8 cellular contexts compared by ENCODE assay signal in the genomic region with DNA sequence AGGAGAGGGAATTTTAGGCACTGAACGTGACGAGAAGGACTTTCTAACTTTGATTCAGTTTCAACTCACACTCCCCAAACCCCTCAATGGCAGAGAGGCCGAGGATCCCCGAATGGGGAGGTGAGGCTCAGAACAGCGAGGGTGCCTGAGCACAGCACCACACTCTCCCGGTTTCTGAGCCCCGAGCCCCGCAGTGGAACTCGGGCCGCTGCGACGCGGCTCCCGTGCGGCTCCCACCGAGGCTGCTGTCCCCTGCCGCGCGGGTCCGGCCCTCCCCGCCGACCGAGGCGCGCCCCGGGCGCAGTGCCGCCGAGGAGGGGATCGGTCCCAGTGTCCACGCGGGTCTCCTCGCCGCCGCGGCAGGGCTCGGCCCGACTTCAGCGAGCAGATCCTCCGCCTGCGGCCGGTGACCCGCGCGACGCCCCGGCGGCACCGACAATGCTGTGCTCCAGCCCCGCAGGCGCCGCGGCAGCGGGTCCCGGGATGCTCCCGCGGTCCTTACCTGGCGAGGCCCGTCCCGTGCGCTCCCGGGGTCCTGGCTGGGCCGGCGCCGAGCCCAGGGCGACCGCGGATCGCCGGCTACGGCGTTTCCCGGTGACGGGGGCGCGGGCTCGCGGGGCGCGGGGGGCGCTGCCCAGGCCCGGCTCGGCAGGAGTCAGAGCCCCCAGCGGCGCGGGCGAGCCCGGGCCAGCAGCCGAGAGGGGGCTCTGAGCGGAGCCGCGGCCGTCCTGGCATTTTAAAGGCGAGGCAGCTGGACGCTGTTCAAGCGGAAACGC. TPM values are rescaled to one million over a fixed set of nuclear protein-coding genes. Genes with fewer than 3 reads are reported as not detected.
DNase-seq lines count a peak whose midpoint lies in the region; ATAC-seq and TF ChIP-seq lines count a peak whose summit lies in the region.

A gene (minus strand): TSS at position 709 of the 776 bp plus-strand sequence. CDS start 50,264 bp downstream, outside the sequence.

- POLR2A ChIA-PET in SK-N-SH (lab: Yijun Ruan, JAX) = no interaction called here

- H3K9me3 ChIP-seq in SK-N-SH = no peaks in the 10 kb centered on the region
- no peaks in the 10 kb centered on the region for H3K9me3 ChIP-seq in prostate gland

- H3K4me1 ChIP-seq in SK-N-SH (ENCODE audit: control insufficient read depth in 1 of 2, insufficient read depth in 2 of 2, low read depth in 1 of 2, low read length in 1 of 2) (peaks cover 0 to 3% of the 10 kb centered on the region in 2 experiments; a peak in 1 of 4 replicates), prostate gland (replicated peaks) (peaks cover 4% of the 10 kb centered on the region)

- peak within 1 kb of the TSS; percentile 39 to 46; a peak in 3 of 4 replicates for H3K4me3 ChIP-seq in SK-N-SH (ENCODE audit: low read depth in 2 of 2, low read length in 1 of 2)
- peak within 1 kb of the TSS; percentile 28 to 45 for H3K4me3 ChIP-seq in prostate gland

- intact Hi-C loops in left cardiac atrium (cut with DNase I) (no loop called here), prostate gland (cut with DNase I) (no loop called here), posterior vena cava (cut with DNase I) (no loop called here)

- no peak within 1 kb of the TSS for H2AFZ ChIP-seq in SK-N-SH (ENCODE audit: low read depth)

- H3K27ac ChIP-seq in SK-N-SH (ENCODE audit: low read depth in 2 of 2, low read length in 1 of 2) (no peak within 1 kb of the TSS), prostate gland (no peak within 1 kb of the TSS)

- no peaks in the 10 kb centered on the region for H3K36me3 ChIP-seq in SK-N-SH (replicated peaks in 1 of 2; ENCODE audit: control insufficient read depth in 1 of 2, insufficient read depth in 2 of 2, low read length in 1 of 2)
- no peaks in the 10 kb centered on the region for H3K36me3 ChIP-seq in prostate gland

- no peak for TF ChIP-seq EP300 in SK-N-SH (IDR thresholded peaks at IDR 0.05; ENCODE audit: borderline replicate concordance in 1 of 2, low read depth in 1 of 2, low read length in 1 of 2)

- TF ChIP-seq CTCF in SK-N-SH (IDR thresholded peaks at IDR 0.05) (no peak), prostate gland (IDR thresholded peaks at IDR 0.05) (no peak)

- 6% methylated on average over 9 of the region's 97 CpGs for WGBS in SK-N-SH (ENCODE audit: low lambda C conversion rate)
- WGBS in prostate gland = 2% methylated on average over 66 of the region's 97 CpGs

- peak; percentile 42 to 70 for ATAC-seq in left cardiac atrium
- no peak for ATAC-seq in GM18505 (IDR thresholded peaks at IDR 0.05; ENCODE audit: unreplicated experiment)

- peak within 1 kb of the TSS; percentile 67 for H3K4me2 ChIP-seq in SK-N-SH

- no peak for TF ChIP-seq RAD21 in SK-N-SH (IDR thresholded peaks at IDR 0.05; ENCODE audit: low read length)

- H3K9ac ChIP-seq in SK-N-SH = no peak within 1 kb of the TSS

- no peaks in the 10 kb centered on the region for H4K20me1 ChIP-seq in SK-N-SH (ENCODE audit: insufficient read depth)

- H3K79me2 ChIP-seq in SK-N-SH (ENCODE audit: insufficient read depth) = no peaks in the 10 kb centered on the region

- H3K27me3 ChIP-seq in SK-N-SH (ENCODE audit: insufficient read depth) = peaks cover 55% of the 10 kb centered on the region; the same call in 1 of the 2 replicates
- no peaks in the 10 kb centered on the region for H3K27me3 ChIP-seq in prostate gland (replicated peaks; ENCODE audit: insufficient read depth)

- DNase-seq in D341Med (ENCODE audit: low spot score) (peak; percentile 66), SK-N-SH (peak; percentile 75), left cardiac atrium (no peak), prostate gland (ENCODE audit: low spot score) (no peak), posterior vena cava (ENCODE audit: low spot score) (no peak)
- DNase-seq in activated effector memory CD4-positive, alpha-beta T cell treated with Interleukin-2 at 50 U/mL for 16 hours = no peak
- DNase-seq in activated CD8-positive, alpha-beta memory T cell treated with anti-CD3 and anti-CD28 coated beads for 24 hours = no peak

- H3K9me2 ChIP-seq in SK-N-SH = no peaks in the 10 kb centered on the region

- CTCF ChIA-PET in SK-N-SH (lab: Yijun Ruan, JAX) = interaction anchor here (1.0 to 1.9 kb wide), 3 partner anchors 10 to 12 kb away, joined by 3 to 7 read pairs (median 4); no protein-coding TSS in a partner anchor

- TF ChIP-seq POLR2A in prostate gland (IDR thresholded peaks at IDR 0.05) = no peak
- no peak for TF ChIP-seq POLR2A in GM18505 (IDR thresholded peaks at IDR 0.05; ENCODE audit: borderline replicate concordance, extremely low read depth, insufficient read depth, insufficient read length)

- H3F3A ChIP-seq in SK-N-SH (replicated peaks; ENCODE audit: insufficient read depth) = no peaks in the 10 kb centered on the region

TF ChIP-seq in SK-N-SH, 30 proteins besides CTCF, POLR2A, EP300 and RAD21:
- TF ChIP-seq RCOR1 (IDR thresholded peaks at IDR 0.05; ENCODE audit: low read length) = no peak
- peak; percentile 48; the same call in 1 of the 2 replicates for TF ChIP-seq EZH2phosphoT487 (IDR thresholded peaks at IDR 0.05; ENCODE audit: borderline replicate concordance, low read depth)
- TF ChIP-seq GATA2 (CRISPR knock-in tag; IDR thresholded peaks at IDR 0.05) = no peak

RNA-seq across cellular contexts. Expression of the gene that starts here (rescaled TPM):
- not detected in 2 replicates for polyA plus RNA-seq in SK-N-SH (2012; rRNA removed)
- polyA plus RNA-seq in SK-N-SH (2012; cell fraction: cytosol; rRNA removed) = not detected in 2 replicates
- polyA plus RNA-seq in SK-N-SH (2012; cell fraction: nucleus; rRNA removed) = not detected in 2 replicates
- total RNA-seq in left cardiac atrium (1 to 10 TPM in 1 of 2 donors, under 1 TPM in 1; 0.24 to 1.3 TPM), prostate gland (under 1 TPM in 1 of 2 donors, not detected in 1; 0.96 TPM), posterior vena cava (under 1 TPM in 1 of 2 donors, not detected in 1; 0.05 TPM)

Comparison
In these comparisons a context has a peak if more than half of its experiments do, and no peak if none do; other contexts are left out.
1. Peak in DNase-seq, H3K4me3 ChIP-seq and H3K4me2 ChIP-seq in SK-N-SH; RNA of the gene not detected or under 1 TPM.